ENCODE assay signal across 14 cellular contexts in genomic region chr5:132501961-132502931, GRCh38. TPM values are rescaled to one million over a fixed set of nuclear protein-coding genes. Genes with fewer than 3 reads are reported as not detected.
DNase-seq lines count a peak whose midpoint lies in the region; ATAC-seq and TF ChIP-seq lines count a peak whose summit lies in the region.
"Had no signal": no experiment of that assay in that cellular context is flagged by ENCODE, and none has a peak within 500 bp of the region (broad histone marks: within the 10 kb centered on the region; RNA-seq: fewer than 3 reads in every experiment).

No MANE protein-coding gene starts in this region.

- TF ChIP-seq CTCF in hepatocyte (IDR thresholded peaks at IDR 0.05; ENCODE audit: poor library complexity) (no peak), sigmoid colon (IDR thresholded peaks at IDR 0.05) (no peak)

- H3K36me3 ChIP-seq in adipocyte (ENCODE audit: control insufficient read depth, insufficient read depth, low read length, severe bottlenecking) (no peaks in the 10 kb centered on the region), hepatocyte (replicated peaks; ENCODE audit: insufficient read depth, low read depth) (no peaks in the 10 kb centered on the region), sigmoid colon (no peaks in the 10 kb centered on the region)
- H3K36me3 ChIP-seq: neural progenitor cell had no signal

- H3K4me1 Mint-ChIP-seq in activated T-cell treated with anti-CD3 and anti-CD28 coated beads, Interleukin-2, amount 50 U/mL, for 72 hours (ENCODE audit: low read depth): peaks cover 50% of the 10 kb centered on the region

- H4K20me1 ChIP-seq in hepatocyte (ENCODE audit: insufficient read depth, poor library complexity, severe bottlenecking): no peaks in the 10 kb centered on the region

- no peak overlapping the region for H3K4me2 ChIP-seq in hepatocyte
- H3K4me2 ChIP-seq: GM23338, neural progenitor cell, PC-9 had no signal

- H3K9me3 ChIP-seq in adipocyte (ENCODE audit: control insufficient read depth, low read length): no peaks in the 10 kb centered on the region
- H3K9me3 ChIP-seq in hepatocyte (ENCODE audit: low read depth): no peaks in the 10 kb centered on the region
- H3K9me3 ChIP-seq in sigmoid colon: no peaks in the 10 kb centered on the region

- no peaks in the 10 kb centered on the region for H3K79me2 ChIP-seq in hepatocyte

- H3K9ac ChIP-seq in adipocyte (ENCODE audit: low read length): peak overlapping the region; percentile 24
- H3K9ac ChIP-seq: neural progenitor cell had no signal

- H3K4me1 ChIP-seq in adipocyte (ENCODE audit: control insufficient read depth, insufficient read depth, low read length): peaks cover 23% of the 10 kb centered on the region
- H3K4me1 ChIP-seq in hepatocyte (ENCODE audit: insufficient read depth): peaks cover 35% of the 10 kb centered on the region
- H3K4me1 ChIP-seq in sigmoid colon: peaks cover 0 to 43% (median 38%) of the 10 kb centered on the region in 4 donors
- H3K4me1 ChIP-seq: neural progenitor cell had no signal

- intact Hi-C loops in sigmoid colon (cut with DNase I): loop anchor here (1.0 kb wide), 1 partner anchor 116 kb away; no protein-coding TSS in a partner anchor

- H3K27me3 Mint-ChIP-seq in activated T-cell treated with anti-CD3 and anti-CD28 coated beads, Interleukin-2, amount 50 U/mL, for 72 hours (ENCODE audit: low read depth): peaks cover 24% of the 10 kb centered on the region

- H2AFZ ChIP-seq in hepatocyte: no peak overlapping the region
- H2AFZ ChIP-seq: GM23338, neural progenitor cell, PC-9 had no signal

- H3K9me2 ChIP-seq in hepatocyte (replicated peaks; ENCODE audit: insufficient read depth): no peaks in the 10 kb centered on the region

- no peaks in the 10 kb centered on the region for H3K27me3 ChIP-seq in adipocyte (replicated peaks; ENCODE audit: control insufficient read depth, insufficient read depth, low read length)
- no peaks in the 10 kb centered on the region for H3K27me3 ChIP-seq in hepatocyte
- no peaks in the 10 kb centered on the region for H3K27me3 ChIP-seq in sigmoid colon
- H3K27me3 ChIP-seq: neural progenitor cell had no signal

- ATAC-seq in activated T-cell treated with anti-CD3 and anti-CD28 coated beads, Interleukin-2, amount 50 U/mL, for 72 hours (replicated peaks in 1 of 2): no peak

- H3K27ac Mint-ChIP-seq in activated T-cell treated with anti-CD3 and anti-CD28 coated beads, Interleukin-2, amount 50 U/mL, for 72 hours: no peak overlapping the region
- H3K27ac Mint-ChIP-seq: activated naive CD8-positive, alpha-beta T cell treated with anti-CD3 and anti-CD28 coated beads, Interleukin-2, amount 50 U/mL, for 24 hours; GM23338 had no signal

- H3K4me3 Mint-ChIP-seq in activated T-cell treated with anti-CD3 and anti-CD28 coated beads, Interleukin-2, amount 50 U/mL, for 72 hours: no peak overlapping the region
- H3K4me3 Mint-ChIP-seq: activated naive CD8-positive, alpha-beta T cell treated with anti-CD3 and anti-CD28 coated beads, Interleukin-2, amount 50 U/mL, for 24 hours; GM23338; neural progenitor cell; stimulated activated effector memory CD8-positive, alpha-beta T cell treated with anti-CD3 and anti-CD28 coated beads, Interleukin-12 subunit alpha, Interleukin-12 subunit beta, amount 100 ng/mL, for 72 hours had no signal

- peaks cover 0 to under 1% of the 10 kb centered on the region in 2 donors for H3K36me3 Mint-ChIP-seq in activated T-cell treated with anti-CD3 and anti-CD28 coated beads, Interleukin-2, amount 50 U/mL, for 72 hours (ENCODE audit: insufficient read depth in 2 of 2)
- H3K36me3 Mint-ChIP-seq: neural progenitor cell had no signal

- H3K4me3 ChIP-seq in adipocyte (ENCODE audit: low read length) (no peak overlapping the region), hepatocyte (no peak overlapping the region), sigmoid colon (no peak overlapping the region)
- H3K4me3 ChIP-seq: GM23338, neural progenitor cell, PC-9 had no signal

- H3K9me3 Mint-ChIP-seq in activated T-cell treated with anti-CD3 and anti-CD28 coated beads, Interleukin-2, amount 50 U/mL, for 72 hours: no peaks in the 10 kb centered on the region
- H3K9me3 Mint-ChIP-seq: activated naive CD8-positive, alpha-beta T cell treated with anti-CD3 and anti-CD28 coated beads, Interleukin-2, amount 50 U/mL, for 24 hours; GM23338; neural progenitor cell; stimulated activated effector memory CD8-positive, alpha-beta T cell treated with anti-CD3 and anti-CD28 coated beads, Interleukin-12 subunit alpha, Interleukin-12 subunit beta, amount 100 ng/mL, for 72 hours had no signal

- DNase-seq in H4 (ENCODE audit: low spot score) (peak; percentile 13), adipocyte (ENCODE audit: low read depth) (no peak), hepatocyte (ENCODE audit: low spot score) (peak; percentile 37), sigmoid colon (no peak), NCI-H82 treated with DMSO at 0.1 percent for 48 hours (lab: John Stamatoyannopoulos, UW; ENCODE audit: unreplicated experiment) (no peak), kidney glomerular epithelial cell (lab: John Stamatoyannopoulos, UW) (no peak), cortex of kidney (lab: John Stamatoyannopoulos, UW) (no peak)
- no peak for DNase-seq in activated T-cell treated with anti-CD3 and anti-CD28 coated beads, Interleukin-2, amount 50 U/mL, for 72 hours
- DNase-seq: activated naive CD8-positive, alpha-beta T cell treated with anti-CD3 and anti-CD28 coated beads, Interleukin-2, amount 50 U/mL, for 24 hours; NCI-H1694; PC-9 had no signal

- 84% methylated on average over 10 of the region's 10 CpGs for WGBS in hepatocyte (ENCODE audit: low lambda C conversion rate, missing lambda C conversion rate)
- 44 to 77% methylated on average over 10 of the region's 10 CpGs for WGBS in sigmoid colon, 2 donors

- no peak for TF ChIP-seq POLR2A in sigmoid colon (IDR thresholded peaks at IDR 0.05)

- TF ChIP-seq EP300 in sigmoid colon (IDR thresholded peaks at IDR 0.05): no peak

- H3K27ac ChIP-seq in hepatocyte: peak overlapping the region; percentile 79
- H3K27ac ChIP-seq in sigmoid colon: peak overlapping the region; percentile 18 to 100 (median 96)
- H3K27ac ChIP-seq: neural progenitor cell, PC-9 had no signal

RNA-seq across cellular contexts. Expression of gene IRF1, which starts 11.7 kb away (rescaled TPM):
- 14.3 and 30.2 TPM in 2 replicates for total RNA-seq in H4 (2014; rRNA removed; shearing (Covaris generic))
- total RNA-seq in hepatocyte (25.6 and 30.9 TPM in 2 replicates), sigmoid colon (100 to 1,000 TPM in 1 of 4 donors, 10 to 100 TPM in 3; 15.3 to 124 (median 22.7) TPM)
- polyA plus RNA-seq in hepatocyte (35.8 and 44.8 TPM in 2 replicates), sigmoid colon (100 to 1,000 TPM in 1 of 3 donors, 10 to 100 TPM in 2; 37.2 to 169 (median 70.5) TPM)
- 100 to 1,000 TPM; 212 to 226 TPM for total RNA-seq in activated T-cell treated with anti-CD3 and anti-CD28 coated beads, Interleukin-2, amount 50 U/mL, for 72 hours

RNA-seq across cellular contexts. Expression of gene IL5, which starts 41.1 kb away (rescaled TPM):
- total RNA-seq in H4 (2014; rRNA removed; shearing (Covaris generic)): not detected in 2 replicates
- total RNA-seq in hepatocyte (not detected in 2 replicates), sigmoid colon (not detected)
- polyA plus RNA-seq in hepatocyte (not detected in 2 replicates), sigmoid colon (not detected)
- 1 to 10 TPM; 1.3 to 2.1 TPM for total RNA-seq in activated T-cell treated with anti-CD3 and anti-CD28 coated beads, Interleukin-2, amount 50 U/mL, for 72 hours
- total RNA-seq: GM23338, PC-9 had no signal
- polyA plus RNA-seq: GM23338 had no signal

RNA-seq across cellular contexts. Expression of gene RAD50, which starts 54.5 kb away (rescaled TPM):
- total RNA-seq in H4 (2014; rRNA removed; shearing (Covaris generic)): 23.2 and 24.8 TPM in 2 replicates
- total RNA-seq in hepatocyte: 28.1 and 33.4 TPM in 2 replicates
- polyA plus RNA-seq in hepatocyte: 27.0 and 34.3 TPM in 2 replicates
- total RNA-seq in sigmoid colon: 10 to 100 TPM; 20.0 to 34.6 (median 29.3) TPM
- polyA plus RNA-seq in sigmoid colon: 10 to 100 TPM in 1 of 3 donors, 1 to 10 TPM in 2; 6.0 to 11.4 (median 8.1) TPM
- 10 to 100 TPM; 42.1 to 46.1 TPM for total RNA-seq in activated T-cell treated with anti-CD3 and anti-CD28 coated beads, Interleukin-2, amount 50 U/mL, for 72 hours

Comparison
In these comparisons a context has a peak if more than half of its experiments do, and no peak if none do; other contexts are left out.
1. DNase-seq: peak in H4 (single experiment) and hepatocyte (single experiment); none in adipocyte (single experiment), sigmoid colon (single experiment), activated T-cell treated with anti-CD3 and anti-CD28 coated beads, Interleukin-2, amount 50 U/mL, for 72 hours (0 of 2), NCI-H82 treated with DMSO at 0.1 percent for 48 hours (single experiment), kidney glomerular epithelial cell (single experiment) and cortex of kidney (single experiment).